Comparison of ENCODE assay signal across 22 cellular contexts in the genomic region with DNA sequence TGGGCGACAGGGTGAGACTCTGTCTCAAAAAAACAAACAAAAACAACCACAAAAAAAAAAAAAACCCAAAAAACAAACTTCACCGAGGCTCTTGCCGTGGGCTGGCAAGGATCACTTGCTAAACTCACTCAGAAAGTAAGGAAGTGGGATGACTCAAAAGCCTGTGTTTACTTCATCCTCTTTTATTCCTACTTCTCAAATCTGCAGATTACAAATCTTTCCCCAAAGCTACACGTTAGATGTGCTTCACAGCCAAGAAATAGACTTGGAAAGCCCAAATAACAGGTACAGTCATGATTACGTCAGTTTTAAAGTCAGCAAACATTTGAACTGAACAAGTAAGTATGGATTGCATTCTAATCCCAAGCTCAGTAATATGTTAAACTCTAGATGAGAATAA.
DNase-seq lines count a peak whose midpoint lies in the region; ATAC-seq and TF ChIP-seq lines count a peak whose summit lies in the region.
"Had no signal": no experiment of that assay in that cellular context is flagged by ENCODE, and none has a peak within 500 bp of the region (broad histone marks: within the 10 kb centered on the region; RNA-seq: fewer than 3 reads in every experiment).

No MANE protein-coding gene starts in this region.

- H3K4me1 ChIP-seq in PC-9 (replicated peaks; ENCODE audit: insufficient read depth), result no peaks in the 10 kb centered on the region
- H3K4me1 ChIP-seq: colonic mucosa, psoas muscle, tibial artery had no signal

- no peak for TF ChIP-seq CTCF in PC-9 (conservative IDR thresholded peaks at IDR 0.05)
- no peak for TF ChIP-seq CTCF in omental fat pad (IDR thresholded peaks at IDR 0.05)

- intact Hi-C loops in PC-9 (cut with micrococcal nuclease; ENCODE audit: unreplicated experiment), result no loop called here

- no peak overlapping the region for H3K27ac ChIP-seq in PC-9
- H3K27ac ChIP-seq: colonic mucosa, HL-60, psoas muscle, tibial artery had no signal

- no peaks in the 10 kb centered on the region for H4K20me1 ChIP-seq in PC-9 (ENCODE audit: insufficient read depth)
- H4K20me1 ChIP-seq: BLaER1 treated with 17β-estradiol and CSF1 and Interleukin-3, amounts not matched to agents 10 nM and 100 nM had no signal

- no peak overlapping the region for H3K4me3 ChIP-seq in PC-9
- H3K4me3 ChIP-seq: BLaER1 treated with 17β-estradiol and CSF1 and Interleukin-3, amounts not matched to agents 10 nM and 100 nM; colonic mucosa; psoas muscle; tibial artery had no signal

- DNase-seq in H4 (ENCODE audit: low spot score) (peak; percentile 78), PC-9 (no peak), omental fat pad (ENCODE audit: low spot score) (no peak), kidney glomerular epithelial cell (lab: John Stamatoyannopoulos, UW) (no peak), NCI-H2227 treated with DMSO at 0.1 percent for 48 hours (lab: John Stamatoyannopoulos, UW) (no peak), NCI-H446 treated with DMSO at 0.1 percent for 48 hours (lab: John Stamatoyannopoulos, UW) (no peak)
- DNase-seq: amygdala; colonic mucosa; glutamatergic neuron; GOT3; NCI-H1436 treated with DMSO at 0.1 percent for 48 hours; NCI-H345; nephron progenitor cell; psoas muscle; Right ventricle myocardium superior; stimulated activated CD4-positive, alpha-beta T cell treated with anti-CD3 and anti-CD28 coated beads, Interleukin-12 subunit alpha, Interleukin-12 subunit beta, amount 100 ng/mL, for 4 hours; tibial artery had no signal

- no TSS peak for BruUV-seq in PC-9 (replicated peaks; lab: Mats Ljungman, UMichigan)

- POLR2A ChIA-PET in PC-9 (lab: Charles Lee; ENCODE audit: unreplicated experiment), result no interaction called here

- H3K27me3 ChIP-seq in PC-9 (ENCODE audit: insufficient read depth, low read depth), result no peaks in the 10 kb centered on the region
- H3K27me3 ChIP-seq: BLaER1 treated with 17β-estradiol and CSF1 and Interleukin-3, amounts not matched to agents 10 nM and 100 nM; colonic mucosa; tibial artery had no signal

- peak; percentile 90 for ATAC-seq in esophagus mucosa
- peak; percentile 67 for ATAC-seq in omental fat pad (ENCODE audit: low FRiP score)
- ATAC-seq in GM18520 (IDR thresholded peaks at IDR 0.05; ENCODE audit: unreplicated experiment), result no peak
- ATAC-seq: activated CD4-positive, CD25-positive, alpha-beta regulatory T cell treated with anti-CD3 and anti-CD28 coated beads, Interleukin-2, amount 50 U/mL, for 24 hours; psoas muscle had no signal

- no peaks in the 10 kb centered on the region for H3F3A ChIP-seq in PC-9 (ENCODE audit: insufficient read depth, low read depth)

- no peaks in the 10 kb centered on the region for H3K36me3 ChIP-seq in PC-9 (ENCODE audit: low read depth)
- H3K36me3 ChIP-seq: BLaER1 treated with 17β-estradiol and CSF1 and Interleukin-3, amounts not matched to agents 10 nM and 100 nM; colonic mucosa; tibial artery had no signal

- H3K9me3 ChIP-seq in PC-9 (ENCODE audit: insufficient read depth, low read depth), result no peaks in the 10 kb centered on the region
- H3K9me3 ChIP-seq: BLaER1 treated with 17β-estradiol and CSF1 and Interleukin-3, amounts not matched to agents 10 nM and 100 nM; colonic mucosa; psoas muscle; tibial artery had no signal

- CTCF ChIA-PET in PC-9 (lab: Charles Lee), result no interaction called here

- no peak overlapping the region for H3K4me2 ChIP-seq in PC-9

- peak overlapping the region; percentile 57; the same call in 1 of the 2 replicates for H2AFZ ChIP-seq in PC-9

- no peaks in the 10 kb centered on the region for H3K79me2 ChIP-seq in PC-9 (ENCODE audit: low read depth)

- no peaks in the 10 kb centered on the region for H3K9me2 ChIP-seq in PC-9 (ENCODE audit: insufficient read depth)
